ENCODE assay signal across 11 cellular contexts in genomic region chr17:39098474-39099090, GRCh38. TPM values are rescaled to one million over a fixed set of nuclear protein-coding genes. Genes with fewer than 3 reads are reported as not detected.
DNase-seq lines count a peak whose midpoint lies in the region; ATAC-seq and TF ChIP-seq lines count a peak whose summit lies in the region.
"Had no signal": no experiment of that assay in that cellular context is flagged by ENCODE, and none has a peak within 500 bp of the region (broad histone marks: within the 10 kb centered on the region; RNA-seq: fewer than 3 reads in every experiment).

No MANE protein-coding gene starts in this region.

- no peaks in the 10 kb centered on the region for H3K9me2 ChIP-seq in MM.1S (replicated peaks; ENCODE audit: insufficient read depth, low read length)

- H2BK5ac ChIP-seq in IMR-90 (ENCODE audit: low read depth, low read length, poor library complexity, severe bottlenecking), result no peak overlapping the region
- H2BK5ac ChIP-seq in trophoblast cell (ENCODE audit: low read depth, low read length, poor library complexity), result no peak overlapping the region

- no peak overlapping the region for H4K12ac ChIP-seq in trophoblast cell (ENCODE audit: low read depth, low read length)

- H2BK120ac ChIP-seq in IMR-90 (ENCODE audit: low read depth, low read length) (no peak overlapping the region), trophoblast cell (ENCODE audit: insufficient read depth, low read length, poor library complexity) (no peak overlapping the region)

- H2AK5ac ChIP-seq in IMR-90 (ENCODE audit: low read depth, low read length), result no peak overlapping the region
- H2AK5ac ChIP-seq in trophoblast cell (ENCODE audit: low read length), result no peak overlapping the region

- H3K23ac ChIP-seq in IMR-90 (ENCODE audit: low read depth, low read length) (no peak overlapping the region), trophoblast cell (ENCODE audit: low read length) (no peak overlapping the region)

- no peak overlapping the region for H4K5ac ChIP-seq in IMR-90 (ENCODE audit: low read depth, low read length)

- no peaks in the 10 kb centered on the region for H3K27me3 Mint-ChIP-seq in CD4-positive, CD25-positive, alpha-beta regulatory T cell
- no peaks in the 10 kb centered on the region for H3K27me3 Mint-ChIP-seq in brain
- H3K27me3 Mint-ChIP-seq in naive thymus-derived CD8-positive, alpha-beta T cell, result no peaks in the 10 kb centered on the region
- H3K27me3 Mint-ChIP-seq: activated T-cell treated with anti-CD3 and anti-CD28 coated beads, Interleukin-2, amount 50 U/mL, for 24 hours had no signal

- H3K9me3 ChIP-seq in CD4-positive, CD25-positive, alpha-beta regulatory T cell (ENCODE audit: control insufficient read depth in 2 of 2, low read length in 2 of 2), result no peaks in the 10 kb centered on the region
- H3K9me3 ChIP-seq in IMR-90 (ENCODE audit: control insufficient read depth, insufficient read depth, low read length) (no peaks in the 10 kb centered on the region), trophoblast cell (ENCODE audit: insufficient read depth, low read depth, low read length) (no peaks in the 10 kb centered on the region), MM.1S (replicated peaks; ENCODE audit: insufficient read depth, low read length) (no peaks in the 10 kb centered on the region), BE2C (no peaks in the 10 kb centered on the region)

- H3K4me1 ChIP-seq in CD4-positive, CD25-positive, alpha-beta regulatory T cell (ENCODE audit: control insufficient read depth, insufficient read depth, low read length, poor library complexity, severe bottlenecking), result peaks cover 40% of the 10 kb centered on the region
- peaks cover 6% of the 10 kb centered on the region; the same call in 1 of the 2 replicates for H3K4me1 ChIP-seq in IMR-90 (ENCODE audit: control insufficient read depth, insufficient read depth, low read length)
- no peaks in the 10 kb centered on the region for H3K4me1 ChIP-seq in trophoblast cell (ENCODE audit: control insufficient read depth in 1 of 2, insufficient read depth in 2 of 2, low read length in 2 of 2)
- H3K4me1 ChIP-seq in MM.1S (ENCODE audit: low read length), result no peaks in the 10 kb centered on the region
- H3K4me1 ChIP-seq in BE2C, result peaks cover 6% of the 10 kb centered on the region

- H3K36me3 Mint-ChIP-seq in CD4-positive, CD25-positive, alpha-beta regulatory T cell, result no peaks in the 10 kb centered on the region
- no peaks in the 10 kb centered on the region for H3K36me3 Mint-ChIP-seq in brain
- no peaks in the 10 kb centered on the region for H3K36me3 Mint-ChIP-seq in naive thymus-derived CD8-positive, alpha-beta T cell

- H3K4ac ChIP-seq in IMR-90 (ENCODE audit: low read depth, low read length), result no peak overlapping the region
- no peak overlapping the region for H3K4ac ChIP-seq in trophoblast cell (ENCODE audit: low read depth, low read length)

- H3K18ac ChIP-seq in IMR-90 (ENCODE audit: low read depth, low read length) (no peak overlapping the region), trophoblast cell (ENCODE audit: low read length) (no peak overlapping the region)

- no peak overlapping the region for H2BK12ac ChIP-seq in trophoblast cell (ENCODE audit: low read length)

- no peaks in the 10 kb centered on the region for H3F3A ChIP-seq in MM.1S (ENCODE audit: insufficient read depth, low read length)

- intact Hi-C loops in IMR-90 (cut with micrococcal nuclease), result no loop called here

- dilution Hi-C loops in IMR-90 (cut with HindIII; ENCODE audit: low sequenced_read_pairs, unreplicated experiment), result no loop called here

- POLR2A ChIA-PET in IMR-90 (lab: Charles Lee; ENCODE audit: unreplicated experiment), result no interaction called here
- POLR2A ChIA-PET in naive thymus-derived CD8-positive, alpha-beta T cell (lab: Charles Lee), result interaction anchor here (0.6 to 5.7 kb wide), 7 partner anchors 9 to 120 kb away, joined by 3 to 39 read pairs (median 5); partner anchors contain the start of genes PLXDC1 and RPL19

- 55% methylated on average over 12 of the region's 15 CpGs; no CpG with 5 or more reads in 1 of the 2 experiments for WGBS in IMR-90 (ENCODE audit: extremely low coverage in 2 of 2, insufficient read length in 1 of 2), 2 experiments
- no CpG with 5 or more reads among the region's 15 CpGs for WGBS in trophoblast cell (ENCODE audit: extremely low coverage, insufficient coverage, insufficient read length)

- H2AFZ ChIP-seq in IMR-90 (replicated peaks; ENCODE audit: low read length, poor library complexity), result peak overlapping the region; percentile 49
- H2AFZ ChIP-seq in trophoblast cell (ENCODE audit: insufficient read depth, low read length, poor library complexity), result no peak overlapping the region
- no peak overlapping the region for H2AFZ ChIP-seq in MM.1S (ENCODE audit: low read length)

- H3K9me3 Mint-ChIP-seq in CD4-positive, CD25-positive, alpha-beta regulatory T cell, result no peaks in the 10 kb centered on the region
- H3K9me3 Mint-ChIP-seq in brain, result no peaks in the 10 kb centered on the region
- H3K9me3 Mint-ChIP-seq in naive thymus-derived CD8-positive, alpha-beta T cell, result no peaks in the 10 kb centered on the region
- H3K9me3 Mint-ChIP-seq: activated T-cell treated with anti-CD3 and anti-CD28 coated beads, Interleukin-2, amount 50 U/mL, for 24 hours had no signal

- no peak overlapping the region for H3K27ac ChIP-seq in CD4-positive, CD25-positive, alpha-beta regulatory T cell (ENCODE audit: insufficient read depth, low read length, poor library complexity, severe bottlenecking)
- H3K27ac ChIP-seq in IMR-90 (ENCODE audit: insufficient read depth, low read length) (no peak overlapping the region), trophoblast cell (ENCODE audit: low read depth, low read length) (no peak overlapping the region), MM.1S (ENCODE audit: low read length) (no peak overlapping the region)

- no peaks in the 10 kb centered on the region for H3K27me3 ChIP-seq in CD4-positive, CD25-positive, alpha-beta regulatory T cell (ENCODE audit: control insufficient read depth, insufficient read depth, low read length)
- H3K27me3 ChIP-seq in IMR-90 (ENCODE audit: control insufficient read depth, insufficient read depth, low read length), result peaks cover 35% of the 10 kb centered on the region
- H3K27me3 ChIP-seq in trophoblast cell (ENCODE audit: insufficient read depth, low read length), result no peaks in the 10 kb centered on the region
- H3K27me3 ChIP-seq in MM.1S (replicated peaks; ENCODE audit: insufficient read depth, low read length), result no peaks in the 10 kb centered on the region; the same call in 1 of the 2 replicates
- H3K27me3 ChIP-seq in BE2C, result no peaks in the 10 kb centered on the region; the same call in 1 of the 2 replicates

- no peak overlapping the region for H2BK20ac ChIP-seq in IMR-90 (ENCODE audit: low read depth, low read length)

- no peak for TF ChIP-seq POLR2A in IMR-90 (IDR thresholded peaks at IDR 0.05; ENCODE audit: low read depth, low read length)

- TF ChIP-seq RAD21 in IMR-90 (IDR thresholded peaks at IDR 0.05; ENCODE audit: low read length), result no peak

- in situ Hi-C loops in IMR-90 (cut with MboI; ENCODE audit: low sequenced_read_pairs), result no loop called here

- H4K91ac ChIP-seq in IMR-90 (ENCODE audit: insufficient read depth, low read depth, low read length), result no peak overlapping the region
- no peak overlapping the region for H4K91ac ChIP-seq in trophoblast cell (ENCODE audit: low read depth, low read length)

- H3K4me3 ChIP-seq in CD4-positive, CD25-positive, alpha-beta regulatory T cell (ENCODE audit: low read depth, low read length), result no peak overlapping the region
- no peak overlapping the region for H3K4me3 ChIP-seq in IMR-90 (ENCODE audit: insufficient read depth, low read depth, low read length)
- H3K4me3 ChIP-seq in trophoblast cell (ENCODE audit: low read depth, low read length), result no peak overlapping the region
- no peak overlapping the region for H3K4me3 ChIP-seq in MM.1S (ENCODE audit: low read length)
- no peak overlapping the region for H3K4me3 ChIP-seq in BE2C (ENCODE audit: low read depth, low read length)

- H3K36me3 ChIP-seq in CD4-positive, CD25-positive, alpha-beta regulatory T cell (ENCODE audit: control insufficient read depth, insufficient read depth, low read length), result no peaks in the 10 kb centered on the region
- H3K36me3 ChIP-seq in IMR-90 (ENCODE audit: control insufficient read depth, insufficient read depth, low read length) (no peaks in the 10 kb centered on the region), trophoblast cell (ENCODE audit: control insufficient read depth in 1 of 2, insufficient read depth in 2 of 2, low read length in 2 of 2) (no peaks in the 10 kb centered on the region), MM.1S (replicated peaks; ENCODE audit: insufficient read depth, low read length) (no peaks in the 10 kb centered on the region), BE2C (no peaks in the 10 kb centered on the region)

- H3K4me2 ChIP-seq in IMR-90 (ENCODE audit: low read depth, low read length) (no peak overlapping the region), trophoblast cell (ENCODE audit: low read length) (no peak overlapping the region), MM.1S (ENCODE audit: low read depth, low read length) (no peak overlapping the region)

- H2BK15ac ChIP-seq in IMR-90 (ENCODE audit: low read depth, low read length), result no peak overlapping the region

- H4K20me1 ChIP-seq in IMR-90 (ENCODE audit: insufficient read depth, low read length), result no peaks in the 10 kb centered on the region
- no peaks in the 10 kb centered on the region for H4K20me1 ChIP-seq in MM.1S (ENCODE audit: insufficient read depth, low read length)

- H3K79me2 ChIP-seq in trophoblast cell (ENCODE audit: control insufficient read depth, insufficient read depth, low read length, poor library complexity), result no peaks in the 10 kb centered on the region
- no peaks in the 10 kb centered on the region for H3K79me2 ChIP-seq in MM.1S (ENCODE audit: low read length)

- peak overlapping the region in 1 of 4 donors; percentile 62 for H3K4me3 Mint-ChIP-seq in CD4-positive, CD25-positive, alpha-beta regulatory T cell
- no peak overlapping the region for H3K4me3 Mint-ChIP-seq in brain
- H3K4me3 Mint-ChIP-seq in naive thymus-derived CD8-positive, alpha-beta T cell, result peak overlapping the region in 9 of 10 donors; percentile 41 to 80 (median 58)
- H3K4me3 Mint-ChIP-seq: activated T-cell treated with anti-CD3 and anti-CD28 coated beads, Interleukin-2, amount 50 U/mL, for 24 hours had no signal

- no peak overlapping the region for H3K14ac ChIP-seq in IMR-90 (replicated peaks; ENCODE audit: low read depth, low read length)
- no peak overlapping the region for H3K14ac ChIP-seq in trophoblast cell (ENCODE audit: low read length)

- no peak overlapping the region for H2AK9ac ChIP-seq in IMR-90 (replicated peaks; ENCODE audit: low read depth, low read length, poor library complexity)

- CTCF ChIA-PET in IMR-90 (lab: Yijun Ruan, JAX), result no interaction called here

- H3K27ac Mint-ChIP-seq in CD4-positive, CD25-positive, alpha-beta regulatory T cell, result peak overlapping the region in 2 of 3 donors; percentile 39 to 81
- H3K27ac Mint-ChIP-seq in brain, result peak overlapping the region in 4 of 5 experiments; percentile 19 to 64 (median 38)
- peak overlapping the region; percentile 56 to 95 (median 80) for H3K27ac Mint-ChIP-seq in naive thymus-derived CD8-positive, alpha-beta T cell
- H3K27ac Mint-ChIP-seq: activated T-cell treated with anti-CD3 and anti-CD28 coated beads, Interleukin-2, amount 50 U/mL, for 24 hours had no signal

- no peak for DNase-seq in CD4-positive, CD25-positive, alpha-beta regulatory T cell
- DNase-seq in IMR-90 (no peak), trophoblast cell (no peak), MM.1S (no peak), NCI-H524 (lab: John Stamatoyannopoulos, UW) (no peak), BE2C (no peak)
- DNase-seq in naive thymus-derived CD8-positive, alpha-beta T cell, result no peak
- DNase-seq: activated T-cell treated with anti-CD3 and anti-CD28 coated beads, Interleukin-2, amount 50 U/mL, for 24 hours; NCI-H345 had no signal

- no peak overlapping the region for H3K9ac ChIP-seq in IMR-90 (ENCODE audit: low read depth, low read length)
- no peak overlapping the region for H3K9ac ChIP-seq in trophoblast cell (ENCODE audit: low read length)
- H3K9ac ChIP-seq in MM.1S (ENCODE audit: low read length), result no peak overlapping the region

- H4K8ac ChIP-seq in IMR-90 (ENCODE audit: low read depth in 2 of 2, low read length in 2 of 2) (no peak overlapping the region), trophoblast cell (ENCODE audit: low read depth, low read length) (no peak overlapping the region)

- H3K9me1 ChIP-seq in IMR-90 (ENCODE audit: insufficient read depth, low read length), result no peaks in the 10 kb centered on the region

- H3K56ac ChIP-seq in IMR-90 (ENCODE audit: extremely low read depth, insufficient read depth, low read length), result no peak overlapping the region

- TF ChIP-seq CTCF in IMR-90 (conservative IDR thresholded peaks at IDR 0.05; ENCODE audit: low read depth, low read length) (no peak), brain (conservative IDR thresholded peaks at IDR 0.05) (no peak), MM.1S (IDR thresholded peaks at IDR 0.05; ENCODE audit: low read length) (no peak), BE2C (IDR thresholded peaks at IDR 0.05; ENCODE audit: low read depth, low read length) (no peak)

- H3K79me1 ChIP-seq in IMR-90 (ENCODE audit: low read depth in 1 of 2, low read length in 2 of 2), result no peaks in the 10 kb centered on the region
- no peaks in the 10 kb centered on the region for H3K79me1 ChIP-seq in trophoblast cell (ENCODE audit: low read length)

- no peak for ATAC-seq in CD4-positive, CD25-positive, alpha-beta regulatory T cell (ENCODE audit: low read depth in 2 of 2)
- ATAC-seq in IMR-90 (ENCODE audit: low read depth), result no peak
- no peak for ATAC-seq in naive thymus-derived CD8-positive, alpha-beta T cell

- no TSS peak for BruUV-seq in IMR-90 (replicated peaks; lab: Mats Ljungman, UMichigan)

- H3K4me1 Mint-ChIP-seq in CD4-positive, CD25-positive, alpha-beta regulatory T cell, result peaks cover 14 to 76% (median 34%) of the 10 kb centered on the region in 4 donors
- H3K4me1 Mint-ChIP-seq in brain, result peaks cover 64% of the 10 kb centered on the region
- H3K4me1 Mint-ChIP-seq in naive thymus-derived CD8-positive, alpha-beta T cell, result peaks cover 55 to 88% (median 85%) of the 10 kb centered on the region in 4 donors

RNA-seq across cellular contexts. Expression of gene PLXDC1, which starts 52.9 kb away (rescaled TPM):
- 12.9 TPM for total RNA-seq in CD4-positive, CD25-positive, alpha-beta regulatory T cell
- polyA plus RNA-seq in CD4-positive, CD25-positive, alpha-beta regulatory T cell, result 1 to 10 TPM in 2 of 4 donors, under 1 TPM in 2; 0.27 to 1.8 (median 1.1) TPM
- total RNA-seq in IMR-90 (2012; rRNA removed), result under 0.01 and 0.28 TPM in 2 replicates
- 0.37 and 0.50 TPM in 2 replicates for polyA plus RNA-seq in IMR-90 (2012; rRNA removed)
- 0.18 and 0.63 TPM in 2 replicates for polyA plus RNA-seq in IMR-90 (2012; cell fraction: cytosol; rRNA removed)
- polyA plus RNA-seq in IMR-90 (2012; cell fraction: nucleus; rRNA removed; ENCODE audit: low replicate concordance), result 5.8 and 8.4 TPM in 2 replicates
- polyA plus RNA-seq in brain (ENCODE audit: insufficient read depth, low read depth, low replicate concordance), result 15.8 TPM
- 10 to 100 TPM; 34.4 to 37.3 TPM for total RNA-seq in naive thymus-derived CD8-positive, alpha-beta T cell
- polyA plus RNA-seq in naive thymus-derived CD8-positive, alpha-beta T cell, result 10 to 100 TPM; 14.0 to 23.6 (median 15.9) TPM
- 0.40 and 0.55 TPM in 2 replicates for polyA plus RNA-seq in trophoblast cell (2013)
- polyA plus RNA-seq in BE2C (2012; ENCODE audit: insufficient read depth, insufficient read length, low read depth), result 1.0 TPM
- total RNA-seq: endothelial cell of umbilical vein had no signal

Comparison
In these comparisons a context has a peak if more than half of its experiments do, and no peak if none do; other contexts are left out.
1. H3K4me3 Mint-ChIP-seq: peak in naive thymus-derived CD8-positive, alpha-beta T cell (9 of 10); none in brain (0 of 5).
2. Peak in every context shown above with its lines, with median percentiles within 50 percentile points of each other: H3K27ac Mint-ChIP-seq.